13 cellular contexts compared by ENCODE assay signal in genomic region chr12:104865080-104865479, GRCh38.
A peak's percentile ranks its signal among the peaks of the same experiment; 100 is the strongest.
DNase-seq lines count a peak whose midpoint lies in the region; ATAC-seq and TF ChIP-seq lines count a peak whose summit lies in the region.
"Had no signal": no experiment of that assay in that cellular context is flagged by ENCODE, and none has a peak within 500 bp of the region (broad histone marks: within the 10 kb centered on the region; RNA-seq: fewer than 3 reads in every experiment).

No MANE protein-coding gene starts in this region.

- no peak overlapping the region for H3K4me3 ChIP-seq in DND-41 (ENCODE audit: low read depth in 1 of 2, low read length in 2 of 2)
- H3K4me3 ChIP-seq in right cardiac atrium (ENCODE audit: low read length), result no peak overlapping the region
- H3K4me3 ChIP-seq: lower lobe of right lung, prostate gland had no signal

- ATAC-seq in DND-41 (ENCODE audit: insufficient read depth, low read depth) (peak; percentile 86), GM18909 (IDR thresholded peaks at IDR 0.05; ENCODE audit: poor library complexity, unreplicated experiment) (peak; percentile 64), HG03095 (IDR thresholded peaks at IDR 0.05; ENCODE audit: unreplicated experiment) (peak; percentile 83), right cardiac atrium (no peak), GM18520 (IDR thresholded peaks at IDR 0.05; ENCODE audit: unreplicated experiment) (no peak)
- ATAC-seq in activated CD8-positive, alpha-beta T cell treated with anti-CD3 and anti-CD28 coated beads for 36 hours, result peak; percentile 49
- ATAC-seq: lower lobe of right lung had no signal

- H3K4me3 Mint-ChIP-seq in activated CD8-positive, alpha-beta T cell treated with anti-CD3 and anti-CD28 coated beads for 36 hours, result no peak overlapping the region
- H3K4me3 Mint-ChIP-seq in HFFc6, result no peak overlapping the region
- H3K4me3 Mint-ChIP-seq: CD14-positive monocyte had no signal

- no peaks in the 10 kb centered on the region for H3K36me3 Mint-ChIP-seq in activated CD8-positive, alpha-beta T cell treated with anti-CD3 and anti-CD28 coated beads for 36 hours (ENCODE audit: low read depth)
- no peaks in the 10 kb centered on the region for H3K36me3 Mint-ChIP-seq in HFFc6 (ENCODE audit: low read depth)
- H3K36me3 Mint-ChIP-seq: CD14-positive monocyte had no signal

- no peak overlapping the region for H3K9ac ChIP-seq in DND-41 (ENCODE audit: low read depth, low read length)

- no peak overlapping the region for H3K4me2 ChIP-seq in DND-41 (ENCODE audit: insufficient read depth, low read length)

- POLR2A ChIA-PET in activated CD8-positive, alpha-beta T cell treated with anti-CD3 and anti-CD28 coated beads for 36 hours (lab: Charles Lee), result interaction anchor here (0.6 kb wide), 1 partner anchor 581 kb away, joined by 3 read pairs; no protein-coding TSS in a partner anchor

- intact Hi-C loops in activated CD8-positive, alpha-beta T cell treated with anti-CD3 and anti-CD28 coated beads for 36 hours (cut with micrococcal nuclease), result no loop called here
- intact Hi-C loops in right cardiac atrium (cut with DNase I), result no loop called here

- H3K9me3 ChIP-seq in DND-41 (ENCODE audit: insufficient read depth, low read length, severe bottlenecking) (no peaks in the 10 kb centered on the region), right cardiac atrium (ENCODE audit: control insufficient read depth, low read length) (no peaks in the 10 kb centered on the region)
- H3K9me3 ChIP-seq: lower lobe of right lung, prostate gland had no signal

- 42% methylated on average over 1 of the region's 1 CpG for WGBS in right cardiac atrium

- no peaks in the 10 kb centered on the region for H3K27me3 ChIP-seq in DND-41 (ENCODE audit: insufficient read depth, low read length, poor library complexity)
- no peaks in the 10 kb centered on the region for H3K27me3 ChIP-seq in right cardiac atrium (ENCODE audit: control insufficient read depth, insufficient read depth)

- peaks cover 3% of the 10 kb centered on the region for H3K27me3 Mint-ChIP-seq in activated CD8-positive, alpha-beta T cell treated with anti-CD3 and anti-CD28 coated beads for 36 hours
- no peaks in the 10 kb centered on the region for H3K27me3 Mint-ChIP-seq in HFFc6 (ENCODE audit: insufficient read depth)

- H4K20me1 ChIP-seq in DND-41 (ENCODE audit: insufficient read depth, low read length), result no peaks in the 10 kb centered on the region

- H3K27ac Mint-ChIP-seq in activated CD8-positive, alpha-beta T cell treated with anti-CD3 and anti-CD28 coated beads for 36 hours, result no peak overlapping the region
- H3K27ac Mint-ChIP-seq in HFFc6, result no peak overlapping the region

- no peaks in the 10 kb centered on the region for H3K79me2 ChIP-seq in DND-41 (ENCODE audit: insufficient read depth, low read length)

- DNase-seq in DND-41 (no peak), HFFc6 (no peak), erythroblast (lab: John Stamatoyannopoulos, UW) (no peak), right cardiac atrium (no peak)
- DNase-seq in activated CD8-positive, alpha-beta T cell treated with anti-CD3 and anti-CD28 coated beads for 36 hours, result no peak
- DNase-seq: lower lobe of right lung, NCI-H82, T-helper 9 cell had no signal

- H3K36me3 ChIP-seq in DND-41 (ENCODE audit: insufficient read depth, low read length), result no peaks in the 10 kb centered on the region
- H3K36me3 ChIP-seq: lower lobe of right lung, prostate gland had no signal

- peaks cover 11% of the 10 kb centered on the region for H3K4me1 ChIP-seq in DND-41 (ENCODE audit: insufficient read depth, low read length)
- H3K4me1 ChIP-seq in right cardiac atrium (ENCODE audit: control insufficient read depth, insufficient read depth, low read length), result peaks cover 2% of the 10 kb centered on the region
- H3K4me1 ChIP-seq: prostate gland had no signal

- TF ChIP-seq CTCF in DND-41 (IDR thresholded peaks at IDR 0.05; ENCODE audit: borderline replicate concordance, extremely low read depth, low read length, poor library complexity, severe bottlenecking) (no peak), HFFc6 (IDR thresholded peaks at IDR 0.05) (no peak)
- no peak for TF ChIP-seq CTCF in activated CD8-positive, alpha-beta T cell treated with anti-CD3 and anti-CD28 coated beads for 36 hours (IDR thresholded peaks at IDR 0.05)

- H3K9me3 Mint-ChIP-seq in activated CD8-positive, alpha-beta T cell treated with anti-CD3 and anti-CD28 coated beads for 36 hours, result no peaks in the 10 kb centered on the region
- H3K9me3 Mint-ChIP-seq in HFFc6, result no peaks in the 10 kb centered on the region
- H3K9me3 Mint-ChIP-seq: CD14-positive monocyte had no signal

- no peak for TF ChIP-seq POLR2A in erythroblast (IDR thresholded peaks at IDR 0.05; ENCODE audit: low read length)

- no peak overlapping the region for H3K27ac ChIP-seq in DND-41 (ENCODE audit: low read length)
- H3K27ac ChIP-seq in right cardiac atrium (ENCODE audit: low read length), result no peak overlapping the region
- H3K27ac ChIP-seq: lower lobe of right lung, prostate gland had no signal

- CTCF ChIA-PET in activated CD8-positive, alpha-beta T cell treated with anti-CD3 and anti-CD28 coated beads for 36 hours (lab: Charles Lee), result interaction anchor here (1.2 to 2.1 kb wide), 3 partner anchors 9 to 483 kb away, joined by 5 to 10 read pairs (median 8); no protein-coding TSS in a partner anchor

- peaks cover 11% of the 10 kb centered on the region for H3K4me1 Mint-ChIP-seq in activated CD8-positive, alpha-beta T cell treated with anti-CD3 and anti-CD28 coated beads for 36 hours (ENCODE audit: low read depth)
- peaks cover 29% of the 10 kb centered on the region for H3K4me1 Mint-ChIP-seq in HFFc6 (ENCODE audit: low read depth)

- H2AFZ ChIP-seq in DND-41 (ENCODE audit: low read depth, low read length), result no peak overlapping the region

Comparison
In these comparisons a context has a peak if more than half of its experiments do, and no peak if none do; other contexts are left out.
1. ATAC-seq: peak in DND-41 (single experiment), GM18909 (single experiment), HG03095 (single experiment) and activated CD8-positive, alpha-beta T cell treated with anti-CD3 and anti-CD28 coated beads for 36 hours (single experiment); none in right cardiac atrium (0 of 2) and GM18520 (single experiment).